In the genomic region with DNA sequence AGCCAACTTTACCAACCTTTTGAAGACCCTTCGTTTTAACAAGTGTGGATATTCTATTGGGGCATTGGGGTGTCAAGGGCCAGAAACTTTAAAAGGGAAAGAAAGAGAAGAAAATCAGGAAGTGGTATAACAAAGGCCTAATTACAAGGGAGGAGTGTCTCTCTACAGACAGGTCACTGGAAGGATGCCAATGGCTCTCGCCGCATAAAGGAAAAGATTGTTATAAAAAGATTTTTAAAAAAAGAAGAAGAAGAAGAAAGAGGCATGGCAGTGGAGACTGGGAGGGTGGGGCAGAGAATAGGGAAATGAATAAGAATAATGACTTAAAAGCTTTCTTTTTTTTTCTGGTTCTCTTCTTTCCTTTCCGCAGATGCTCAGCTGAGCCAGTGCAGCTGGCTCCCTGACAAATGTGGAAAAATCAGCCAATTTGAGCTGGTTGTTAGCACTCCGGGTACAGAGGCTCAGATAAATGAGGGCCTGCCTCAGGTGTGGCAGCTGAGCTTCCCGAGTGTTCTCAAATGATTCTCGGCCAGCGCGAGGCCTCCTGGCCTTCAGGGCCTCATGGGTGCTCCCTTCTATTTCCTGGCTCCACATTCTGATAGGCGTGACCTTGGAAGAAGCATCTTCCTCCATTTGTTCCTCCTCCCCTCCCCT, we compare ENCODE assay signal across 15 cellular contexts.
DNase-seq lines count a peak whose midpoint lies in the region; ATAC-seq and TF ChIP-seq lines count a peak whose summit lies in the region.
"Had no signal": no experiment of that assay in that cellular context is flagged by ENCODE, and none has a peak within 500 bp of the region (broad histone marks: within the 10 kb centered on the region; RNA-seq: fewer than 3 reads in every experiment).

No MANE protein-coding gene starts in this region.

- ATAC-seq in heart right ventricle, result peak in 7 of 8 donors; percentile 44 to 79 (median 55)
- ATAC-seq in GM19023 (IDR thresholded peaks at IDR 0.05; ENCODE audit: unreplicated experiment), result no peak
- ATAC-seq: lower lobe of right lung; stimulated activated effector memory CD8-positive, alpha-beta T cell treated with anti-CD3 and anti-CD28 coated beads, Interleukin-12 subunit alpha, Interleukin-12 subunit beta, amount 100 ng/mL, for 72 hours had no signal

- DNase-seq in SKM-1 treated with dmso at 0.1 percent for 144 hours (lab: John Stamatoyannopoulos, UW; ENCODE audit: unreplicated experiment) (peak; percentile 19), SKM-1 (lab: John Stamatoyannopoulos, UW; ENCODE audit: unreplicated experiment) (no peak), OCI-M1 (lab: John Stamatoyannopoulos, UW) (peak; percentile 31), heart right ventricle (peak; percentile 12 to 44), transverse colon (peak; percentile 24), brain microvascular endothelial cell (no peak), DMS53 (lab: John Stamatoyannopoulos, UW) (no peak)
- DNase-seq: activated effector memory CD4-positive, alpha-beta T cell treated with anti-CD3 and anti-CD28 coated beads, Interleukin-2, amount 50 U/mL, for 16 hours; aorta; dermis blood vessel endothelial cell; GF-D8; lower lobe of right lung; NCI-H748 treated with DMSO at 0.1 percent for 48 hours had no signal

- H3K36me3 ChIP-seq in heart right ventricle, result no peaks in the 10 kb centered on the region
- no peaks in the 10 kb centered on the region for H3K36me3 ChIP-seq in transverse colon
- no peaks in the 10 kb centered on the region for H3K36me3 ChIP-seq in brain microvascular endothelial cell (replicated peaks)
- H3K36me3 ChIP-seq: lower lobe of right lung had no signal

- H3K9me3 ChIP-seq in heart right ventricle (no peaks in the 10 kb centered on the region), transverse colon (no peaks in the 10 kb centered on the region)
- H3K9me3 ChIP-seq: lower lobe of right lung had no signal

- no peak for TF ChIP-seq EP300 in transverse colon (IDR thresholded peaks at IDR 0.05; ENCODE audit: low read depth)

- WGBS in heart right ventricle, 2 donors, result 41 to 47% methylated on average over 10 of the region's 10 CpGs
- 40 to 51% methylated on average over 8 to 10 of the region's 10 CpGs for WGBS in transverse colon (ENCODE audit: low coverage in 1 of 2), 2 donors

- H3K27me3 ChIP-seq in heart right ventricle (no peaks in the 10 kb centered on the region), transverse colon (no peaks in the 10 kb centered on the region), brain microvascular endothelial cell (replicated peaks) (no peaks in the 10 kb centered on the region)

- intact Hi-C loops in heart right ventricle (cut with DNase I) (loop anchor here in 1 of 10 donors (5.0 kb wide), 1 partner anchor 37 kb away; no protein-coding TSS in a partner anchor), transverse colon (cut with DNase I; ENCODE audit: low total_unique reads) (no loop called here)

- TF ChIP-seq CTCF in heart right ventricle (IDR thresholded peaks at IDR 0.05), result no peak
- TF ChIP-seq CTCF in transverse colon (IDR thresholded peaks at IDR 0.05), result no peak
- TF ChIP-seq CTCF in brain microvascular endothelial cell (IDR thresholded peaks at IDR 0.05; ENCODE audit: low read depth, low read length, missing control alignments), result no peak

- H3K4me1 ChIP-seq in heart right ventricle (peaks cover 0 to 32% (median 10%) of the 10 kb centered on the region in 9 donors), transverse colon (peaks cover 0 to 12% (median 9%) of the 10 kb centered on the region in 4 donors)
- H3K4me1 ChIP-seq: lower lobe of right lung had no signal

- no peak for TF ChIP-seq POLR2A in transverse colon (IDR thresholded peaks at IDR 0.05)

- peak overlapping the region in 6 of 10 donors; percentile 17 to 69 (median 32) for H3K27ac ChIP-seq in heart right ventricle
- H3K27ac ChIP-seq in transverse colon, result peak overlapping the region in 1 of 4 donors; percentile 8
- no peak overlapping the region for H3K27ac ChIP-seq in brain microvascular endothelial cell
- H3K27ac ChIP-seq: lower lobe of right lung had no signal

- H3K4me3 ChIP-seq in heart right ventricle, result no peak overlapping the region
- no peak overlapping the region for H3K4me3 ChIP-seq in transverse colon
- H3K4me3 ChIP-seq in brain microvascular endothelial cell (ENCODE audit: low read depth, low read length), result no peak overlapping the region
- H3K4me3 ChIP-seq: lower lobe of right lung had no signal

- in situ Hi-C loops in transverse colon (cut with MboI; ENCODE audit: low pct_ligation_motif_present in 1 of 4, low pct_unique_long_range_greater_than_20kb in 1 of 4, low sequenced_read_pairs in 3 of 4), result no loop called here
- in situ Hi-C loops in brain microvascular endothelial cell (cut with HindIII; ENCODE audit: low pct_ligation_motif_present, low sequenced_read_pairs), result no loop called here

Comparison
In these comparisons a context has a peak if more than half of its experiments do, and no peak if none do; other contexts are left out.
1. DNase-seq: peak in SKM-1 treated with dmso at 0.1 percent for 144 hours (single experiment), OCI-M1 (single experiment), heart right ventricle (2 of 2) and transverse colon (single experiment); none in SKM-1 (single experiment), brain microvascular endothelial cell (single experiment) and DMS53 (single experiment).